Comparison of ENCODE assay signal across 8 cellular contexts in the genomic region with DNA sequence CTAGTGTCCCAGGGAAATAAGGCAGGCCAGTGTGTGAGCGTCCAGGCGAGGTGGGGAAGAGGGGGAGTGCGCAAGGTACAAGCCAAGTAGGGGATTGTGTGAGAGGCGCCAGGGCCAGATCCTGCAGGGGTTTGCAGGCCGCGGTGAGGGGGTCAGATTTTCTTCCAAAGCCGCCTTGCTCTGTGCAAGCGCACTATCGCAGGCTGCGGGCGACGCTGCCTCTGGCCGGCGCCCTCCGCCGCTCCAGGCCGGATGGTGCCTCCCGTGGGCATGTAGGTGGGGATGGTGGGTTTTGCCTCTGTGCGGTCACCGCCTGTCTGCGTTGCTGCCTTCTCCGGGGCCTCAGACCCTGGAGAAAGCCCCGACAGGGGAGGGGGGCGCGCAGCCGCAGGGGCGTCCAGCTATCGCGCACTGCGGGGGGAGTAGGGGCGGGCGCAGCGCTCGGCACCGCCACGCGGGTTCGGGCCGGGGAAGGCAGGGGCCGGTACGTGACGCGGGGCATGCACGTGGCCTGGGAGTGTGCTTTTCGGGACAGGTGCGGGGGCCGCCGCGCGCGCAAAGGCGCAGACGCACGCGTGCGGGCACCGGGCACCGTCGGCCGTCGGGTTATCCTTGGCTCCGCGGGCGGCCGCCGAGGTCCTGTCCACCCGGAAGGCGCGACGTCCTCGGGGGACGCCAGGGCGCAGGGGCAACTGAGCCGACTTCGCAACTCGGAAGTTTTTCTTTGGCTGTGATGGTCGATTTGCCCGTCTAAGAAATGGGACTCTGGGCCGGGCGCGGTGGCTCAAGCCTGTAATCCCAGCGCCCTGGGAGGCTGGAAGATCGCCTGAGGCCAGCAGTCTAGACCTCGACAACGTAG. TPM values are rescaled to one million over a fixed set of nuclear protein-coding genes. Genes with fewer than 3 reads are reported as not detected.
DNase-seq lines count a peak whose midpoint lies in the region; ATAC-seq and TF ChIP-seq lines count a peak whose summit lies in the region.

No MANE protein-coding gene starts in this region.

- no peaks in the 10 kb centered on the region for H3K27me3 Mint-ChIP-seq in CD8-positive, alpha-beta T cell (ENCODE audit: low read depth)
- no peaks in the 10 kb centered on the region for H3K27me3 Mint-ChIP-seq in activated T-helper 2 cell treated with anti-CD3 and anti-CD28 coated beads, Interferon-gamma antibody, Interleukin-2, Interleukin-4, amounts not matched to agents 10 μg/mL and 5 μg/mL and 100 μg/mL, durations not matched to agents 14 hours and 24 hours and 36 hours (ENCODE audit: low read depth)
- peaks cover 6% of the 10 kb centered on the region for H3K27me3 Mint-ChIP-seq in neural progenitor cell (ENCODE audit: insufficient read depth, low read depth)

- H3K9me3 Mint-ChIP-seq in CD8-positive, alpha-beta T cell: no peaks in the 10 kb centered on the region
- H3K9me3 Mint-ChIP-seq in activated T-helper 2 cell treated with anti-CD3 and anti-CD28 coated beads, Interferon-gamma antibody, Interleukin-2, Interleukin-4, amounts not matched to agents 10 μg/mL and 5 μg/mL and 100 μg/mL, durations not matched to agents 14 hours and 24 hours and 36 hours: no peaks in the 10 kb centered on the region
- peaks cover 3% of the 10 kb centered on the region for H3K9me3 Mint-ChIP-seq in neural progenitor cell

- TF ChIP-seq CTCF in CD8-positive, alpha-beta T cell (IDR thresholded peaks at IDR 0.05): no peak
- no peak for TF ChIP-seq CTCF in fibroblast of villous mesenchyme (IDR thresholded peaks at IDR 0.05; ENCODE audit: insufficient read depth, low read depth, low read length)
- no peak for TF ChIP-seq CTCF in neural progenitor cell (IDR thresholded peaks at IDR 0.05)

- DNase-seq in CD8-positive, alpha-beta T cell: peak; percentile 8 to 76 (median 36)
- DNase-seq in NCI-H2227 (lab: John Stamatoyannopoulos, UW; ENCODE audit: unreplicated experiment) (peak; percentile 80), fibroblast of villous mesenchyme (ENCODE audit: low read depth) (peak; percentile 13), neural progenitor cell (ENCODE audit: low spot score) (peak; percentile 80), ureter (ENCODE audit: low spot score) (peak; percentile 55), AG08395 (ENCODE audit: low spot score) (no peak), NCI-H1436 (lab: John Stamatoyannopoulos, UW) (no peak)
- peak; percentile 39 for DNase-seq in activated T-helper 2 cell treated with anti-CD3 and anti-CD28 coated beads, Interferon-gamma antibody, Interleukin-2, Interleukin-4, amounts not matched to agents 10 μg/mL and 5 μg/mL and 100 μg/mL, durations not matched to agents 14 hours and 24 hours and 36 hours (ENCODE audit: low spot score)

- peak overlapping the region; percentile 86 for H3K4me2 ChIP-seq in neural progenitor cell

- H4K20me1 ChIP-seq in neural progenitor cell (ENCODE audit: low read depth): peaks cover 27% of the 10 kb centered on the region

- peak overlapping the region; percentile 74 for H3K27ac ChIP-seq in CD8-positive, alpha-beta T cell (ENCODE audit: low read depth, low read length)
- H3K27ac ChIP-seq in neural progenitor cell: peak overlapping the region; percentile 35

- peaks cover 29% of the 10 kb centered on the region for H3K4me1 ChIP-seq in CD8-positive, alpha-beta T cell (ENCODE audit: insufficient read depth, low read length)
- peaks cover 21% of the 10 kb centered on the region for H3K4me1 ChIP-seq in neural progenitor cell

- H3K79me2 ChIP-seq in neural progenitor cell (ENCODE audit: low read depth): peaks cover 39% of the 10 kb centered on the region

- no peaks in the 10 kb centered on the region for H3K27me3 ChIP-seq in CD8-positive, alpha-beta T cell (ENCODE audit: insufficient read depth, low read length)
- H3K27me3 ChIP-seq in neural progenitor cell: no peaks in the 10 kb centered on the region

- H3F3A ChIP-seq in neural progenitor cell (ENCODE audit: low read depth): peaks cover 27% of the 10 kb centered on the region

- POLR2A ChIA-PET in CD8-positive, alpha-beta T cell (lab: Charles Lee): interaction anchor here (0.9 to 4.4 kb wide), 10 partner anchors 9 to 222 kb away, joined by 3 to 70 read pairs (median 8); a partner anchor contains a TSS

- no peak for ATAC-seq in CD8-positive, alpha-beta T cell

- peaks cover 3% of the 10 kb centered on the region for H3K36me3 ChIP-seq in CD8-positive, alpha-beta T cell (ENCODE audit: insufficient read depth, low read length)
- H3K36me3 ChIP-seq in neural progenitor cell: peaks cover 5% of the 10 kb centered on the region

- intact Hi-C loops in CD8-positive, alpha-beta T cell (cut with DNase I, micrococcal nuclease): loop anchor here (2.0 to 5.0 kb wide), 7 partner anchors 36 to 1652 kb away; a partner anchor contains a TSS
- intact Hi-C loops in activated T-helper 2 cell treated with anti-CD3 and anti-CD28 coated beads, Interferon-gamma antibody, Interleukin-2, Interleukin-4, amounts not matched to agents 10 μg/mL and 5 μg/mL and 100 μg/mL, durations not matched to agents 14 hours and 24 hours and 36 hours (cut with micrococcal nuclease): loop anchor here (2.0 to 5.0 kb wide), 3 partner anchors 43 to 293 kb away; a partner anchor contains a TSS

- H3K9ac ChIP-seq in neural progenitor cell: no peak overlapping the region

- peak overlapping the region; percentile 94 for H3K27ac Mint-ChIP-seq in CD8-positive, alpha-beta T cell
- H3K27ac Mint-ChIP-seq in activated T-helper 2 cell treated with anti-CD3 and anti-CD28 coated beads, Interferon-gamma antibody, Interleukin-2, Interleukin-4, amounts not matched to agents 10 μg/mL and 5 μg/mL and 100 μg/mL, durations not matched to agents 14 hours and 24 hours and 36 hours: peak overlapping the region; percentile 92
- peak overlapping the region; percentile 76 for H3K27ac Mint-ChIP-seq in neural progenitor cell

- H3K9me3 ChIP-seq in CD8-positive, alpha-beta T cell (ENCODE audit: low read length): no peaks in the 10 kb centered on the region
- no peaks in the 10 kb centered on the region for H3K9me3 ChIP-seq in neural progenitor cell (ENCODE audit: low read depth)

- peaks cover 25% of the 10 kb centered on the region for H3K4me1 Mint-ChIP-seq in CD8-positive, alpha-beta T cell (ENCODE audit: low read depth)
- peaks cover 17% of the 10 kb centered on the region for H3K4me1 Mint-ChIP-seq in activated T-helper 2 cell treated with anti-CD3 and anti-CD28 coated beads, Interferon-gamma antibody, Interleukin-2, Interleukin-4, amounts not matched to agents 10 μg/mL and 5 μg/mL and 100 μg/mL, durations not matched to agents 14 hours and 24 hours and 36 hours (ENCODE audit: low read depth)
- peaks cover 28% of the 10 kb centered on the region for H3K4me1 Mint-ChIP-seq in neural progenitor cell

- peak overlapping the region; percentile 83 for H2AFZ ChIP-seq in neural progenitor cell (replicated peaks)

- peaks cover 22% of the 10 kb centered on the region for H3K36me3 Mint-ChIP-seq in CD8-positive, alpha-beta T cell
- peaks cover 28% of the 10 kb centered on the region for H3K36me3 Mint-ChIP-seq in activated T-helper 2 cell treated with anti-CD3 and anti-CD28 coated beads, Interferon-gamma antibody, Interleukin-2, Interleukin-4, amounts not matched to agents 10 μg/mL and 5 μg/mL and 100 μg/mL, durations not matched to agents 14 hours and 24 hours and 36 hours (ENCODE audit: low read depth)
- peaks cover 9% of the 10 kb centered on the region for H3K36me3 Mint-ChIP-seq in neural progenitor cell

- peak overlapping the region; percentile 68 for H3K4me3 ChIP-seq in CD8-positive, alpha-beta T cell (ENCODE audit: low read depth, low read length)
- H3K4me3 ChIP-seq in fibroblast of villous mesenchyme (ENCODE audit: low read depth, low read length) (peak overlapping the region; percentile 69), neural progenitor cell (peak overlapping the region; percentile 57)

- CTCF ChIA-PET in CD8-positive, alpha-beta T cell (lab: Charles Lee): interaction anchor here (1.5 kb wide), 1 partner anchor 82 kb away, joined by 5 read pairs; no protein-coding TSS in a partner anchor

- peak overlapping the region; percentile 84 for H3K4me3 Mint-ChIP-seq in CD8-positive, alpha-beta T cell
- H3K4me3 Mint-ChIP-seq in activated T-helper 2 cell treated with anti-CD3 and anti-CD28 coated beads, Interferon-gamma antibody, Interleukin-2, Interleukin-4, amounts not matched to agents 10 μg/mL and 5 μg/mL and 100 μg/mL, durations not matched to agents 14 hours and 24 hours and 36 hours (ENCODE audit: low read depth): peak overlapping the region; percentile 85
- H3K4me3 Mint-ChIP-seq in neural progenitor cell: peak overlapping the region; percentile 90

RNA-seq across cellular contexts. Expression of a gene that starts 1.1 kb away (rescaled TPM):
- 100 to 1,000 TPM; 189 to 191 TPM for total RNA-seq in CD8-positive, alpha-beta T cell
- total RNA-seq in activated T-helper 2 cell treated with anti-CD3 and anti-CD28 coated beads, Interferon-gamma antibody, Interleukin-2, Interleukin-4, amounts not matched to agents 10 μg/mL and 5 μg/mL and 100 μg/mL, durations not matched to agents 14 hours and 24 hours and 36 hours: 54.5 and 54.9 TPM in 2 replicates
- 86.8 and 87.0 TPM in 2 replicates for total RNA-seq in fibroblast of villous mesenchyme
- total RNA-seq in neural progenitor cell (ENCODE audit: low replicate concordance): 64.2 and 77.3 TPM in 2 replicates
- 81.1 TPM for total RNA-seq in ureter

Comparison
In these comparisons a context has a peak if more than half of its experiments do, and no peak if none do; other contexts are left out.
1. DNase-seq: peak in CD8-positive, alpha-beta T cell (7 of 7), NCI-H2227 (single experiment), activated T-helper 2 cell treated with anti-CD3 and anti-CD28 coated beads, Interferon-gamma antibody, Interleukin-2, Interleukin-4, amounts not matched to agents 10 μg/mL and 5 μg/mL and 100 μg/mL, durations not matched to agents 14 hours and 24 hours and 36 hours (single experiment), fibroblast of villous mesenchyme (single experiment), neural progenitor cell (single experiment) and ureter (single experiment); none in AG08395 (single experiment) and NCI-H1436 (single experiment).
2. Peak in every context shown above with its lines, with median percentiles within 50 percentile points of each other: H3K4me3 ChIP-seq, H3K27ac Mint-ChIP-seq and H3K4me3 Mint-ChIP-seq.